In genomic region chr9:3508078-3508431, GRCh38 we compare ENCODE assay signal across 10 cellular contexts. TPM values are rescaled to one million over a fixed set of nuclear protein-coding genes. Genes with fewer than 3 reads are reported as not detected.
DNase-seq lines count a peak whose midpoint lies in the region; ATAC-seq and TF ChIP-seq lines count a peak whose summit lies in the region.
"Had no signal": no experiment of that assay in that cellular context is flagged by ENCODE, and none has a peak within 500 bp of the region (broad histone marks: within the 10 kb centered on the region; RNA-seq: fewer than 3 reads in every experiment).

No MANE protein-coding gene starts in this region.

- peaks cover 35% of the 10 kb centered on the region for H3K4me1 Mint-ChIP-seq in activated T-cell treated with anti-CD3 and anti-CD28 coated beads, Interleukin-2, amount 50 U/mL, for 72 hours (ENCODE audit: low read depth)
- peaks cover 11% of the 10 kb centered on the region for H3K4me1 Mint-ChIP-seq in dendritic cell treated with granulocyte-macrophage colony-stimulating factor and Interleukin-4, amounts not matched to agents 40 ng/mL and 50 ng/mL, for 4 days (ENCODE audit: low read depth)

- no peak for TF ChIP-seq CTCF in uterus (IDR thresholded peaks at IDR 0.05)

- H3K36me3 ChIP-seq in uterus, result no peaks in the 10 kb centered on the region

- DNase-seq in activated T-cell treated with anti-CD3 and anti-CD28 coated beads, Interleukin-2, amount 50 U/mL, for 72 hours, result no peak
- DNase-seq in activated T-cell treated with anti-CD3 and anti-CD28 coated beads, Interleukin-2, amount 50 U/mL, for 48 hours, result no peak
- DNase-seq in superior temporal gyrus (ENCODE audit: extremely low spot score), result peak; percentile 42
- no peak for DNase-seq in anterior cingulate cortex (lab: John Stamatoyannopoulos, UW)
- DNase-seq in DMS153 (lab: John Stamatoyannopoulos, UW), result no peak
- no peak for DNase-seq in uterus
- DNase-seq: activated CD8-positive, alpha-beta memory T cell treated with anti-CD3 and anti-CD28 coated beads, Interleukin-2, amount 10 ng/mL, durations not matched to agents 7 days and 5 days; CD4-positive, alpha-beta memory T cell had no signal

- H3K36me3 Mint-ChIP-seq in activated T-cell treated with anti-CD3 and anti-CD28 coated beads, Interleukin-2, amount 50 U/mL, for 72 hours (ENCODE audit: insufficient read depth in 2 of 2), result peaks cover 0 to 1% of the 10 kb centered on the region in 2 donors
- H3K36me3 Mint-ChIP-seq in dendritic cell treated with granulocyte-macrophage colony-stimulating factor and Interleukin-4, amounts not matched to agents 40 ng/mL and 50 ng/mL, for 4 days (ENCODE audit: low read depth), result no peaks in the 10 kb centered on the region
- H3K36me3 Mint-ChIP-seq: CD4-positive, alpha-beta memory T cell had no signal

- H3K4me3 Mint-ChIP-seq in activated T-cell treated with anti-CD3 and anti-CD28 coated beads, Interleukin-2, amount 50 U/mL, for 72 hours, result peak overlapping the region; percentile 50 to 72
- H3K4me3 Mint-ChIP-seq in dendritic cell treated with granulocyte-macrophage colony-stimulating factor and Interleukin-4, amounts not matched to agents 40 ng/mL and 50 ng/mL, for 4 days, result peak overlapping the region; percentile 40
- H3K4me3 Mint-ChIP-seq: activated CD8-positive, alpha-beta memory T cell treated with anti-CD3 and anti-CD28 coated beads, Interleukin-2, amount 10 ng/mL, durations not matched to agents 7 days and 5 days had no signal

- H3K9me3 Mint-ChIP-seq in activated T-cell treated with anti-CD3 and anti-CD28 coated beads, Interleukin-2, amount 50 U/mL, for 72 hours, result no peaks in the 10 kb centered on the region
- H3K9me3 Mint-ChIP-seq in dendritic cell treated with granulocyte-macrophage colony-stimulating factor and Interleukin-4, amounts not matched to agents 40 ng/mL and 50 ng/mL, for 4 days, result no peaks in the 10 kb centered on the region
- H3K9me3 Mint-ChIP-seq: CD4-positive, alpha-beta memory T cell had no signal

- peak in 1 of 2 donors; percentile 23 for ATAC-seq in activated T-cell treated with anti-CD3 and anti-CD28 coated beads, Interleukin-2, amount 50 U/mL, for 72 hours (replicated peaks in 1 of 2)
- peak; percentile 8 for ATAC-seq in HG03469 (IDR thresholded peaks at IDR 0.05; ENCODE audit: unreplicated experiment)

- no peaks in the 10 kb centered on the region for H3K27me3 ChIP-seq in uterus

- no peak for TF ChIP-seq POLR2A in uterus (IDR thresholded peaks at IDR 0.05)

- H3K9me3 ChIP-seq in uterus, result no peaks in the 10 kb centered on the region

- peak overlapping the region; percentile 51 for H3K27ac Mint-ChIP-seq in activated T-cell treated with anti-CD3 and anti-CD28 coated beads, Interleukin-2, amount 50 U/mL, for 72 hours
- peak overlapping the region; percentile 80 for H3K27ac Mint-ChIP-seq in dendritic cell treated with granulocyte-macrophage colony-stimulating factor and Interleukin-4, amounts not matched to agents 40 ng/mL and 50 ng/mL, for 4 days

- intact Hi-C loops in dendritic cell treated with granulocyte-macrophage colony-stimulating factor and Interleukin-4, amounts not matched to agents 40 ng/mL and 50 ng/mL, for 4 days (cut with micrococcal nuclease), result no loop called here
- intact Hi-C loops in uterus (cut with DNase I; ENCODE audit: low total_unique reads), result no loop called here

- H3K4me3 ChIP-seq in uterus, result no peak overlapping the region

- H3K27me3 Mint-ChIP-seq in activated T-cell treated with anti-CD3 and anti-CD28 coated beads, Interleukin-2, amount 50 U/mL, for 72 hours (ENCODE audit: low read depth), result no peaks in the 10 kb centered on the region
- no peaks in the 10 kb centered on the region for H3K27me3 Mint-ChIP-seq in dendritic cell treated with granulocyte-macrophage colony-stimulating factor and Interleukin-4, amounts not matched to agents 40 ng/mL and 50 ng/mL, for 4 days
- H3K27me3 Mint-ChIP-seq: activated CD8-positive, alpha-beta memory T cell treated with anti-CD3 and anti-CD28 coated beads, Interleukin-2, amount 10 ng/mL, durations not matched to agents 7 days and 5 days; CD4-positive, alpha-beta memory T cell had no signal

- H3K4me1 ChIP-seq in uterus, result no peaks in the 10 kb centered on the region

- peak overlapping the region in 1 of 2 donors; percentile 21 for H3K27ac ChIP-seq in uterus

RNA-seq across cellular contexts. Expression of gene RFX3, which starts 17.7 kb away (rescaled TPM):
- 10 to 100 TPM; 20.1 to 20.2 TPM for total RNA-seq in activated T-cell treated with anti-CD3 and anti-CD28 coated beads, Interleukin-2, amount 50 U/mL, for 72 hours
- total RNA-seq in uterus, result 10 to 100 TPM in 3 of 4 donors, 1 to 10 TPM in 1; 8.5 to 43.3 (median 21.9) TPM
